8 cellular contexts compared by ENCODE assay signal in the genomic region with DNA sequence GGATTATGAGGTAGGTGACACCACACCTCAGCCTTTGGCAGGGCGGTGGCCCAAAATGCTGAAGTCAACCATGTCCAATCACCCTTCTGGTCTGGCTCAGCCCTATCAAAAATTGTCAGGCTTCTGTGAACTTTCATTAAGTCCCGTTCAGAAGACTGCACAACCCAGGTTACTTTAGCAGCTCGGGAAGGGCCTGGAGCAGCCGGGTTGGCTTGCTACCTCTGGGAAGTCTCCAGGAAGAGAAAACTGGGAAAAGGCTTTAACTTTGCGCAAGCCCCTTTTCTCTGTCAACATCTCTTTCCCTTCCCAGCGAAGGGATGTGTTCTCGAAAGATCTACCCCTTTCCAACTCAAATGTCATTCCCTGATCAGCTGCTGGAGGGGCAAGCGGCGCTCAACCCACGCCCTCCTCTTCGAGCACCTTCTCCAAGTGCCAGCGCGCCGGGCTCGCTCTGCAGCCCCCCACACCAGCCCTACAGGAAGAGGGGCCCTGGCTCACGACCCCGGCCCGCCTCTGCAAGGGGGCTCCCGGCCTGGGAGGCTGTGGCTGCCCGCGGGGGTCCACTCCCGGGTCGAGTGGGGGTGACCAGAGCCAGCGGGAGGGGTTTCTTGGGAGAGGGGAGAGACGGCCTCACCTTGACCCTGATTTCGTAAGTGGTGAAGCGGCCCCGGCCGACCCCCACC. TPM values are rescaled to one million over a fixed set of nuclear protein-coding genes. Genes with fewer than 3 reads are reported as not detected.
DNase-seq lines count a peak whose midpoint lies in the region; ATAC-seq and TF ChIP-seq lines count a peak whose summit lies in the region.

No MANE protein-coding gene starts in this region.

- no peaks in the 10 kb centered on the region for H3K9me3 ChIP-seq in iPS-15b (ENCODE audit: control insufficient read depth, insufficient read depth, low read length)
- H3K9me3 ChIP-seq in sigmoid colon: no peaks in the 10 kb centered on the region

- TF ChIP-seq POLR2A in sigmoid colon (IDR thresholded peaks at IDR 0.05): no peak

- H3K27ac ChIP-seq in brain microvascular endothelial cell: peak overlapping the region; percentile 83
- peak overlapping the region; percentile 93 to 96 (median 94) for H3K27ac ChIP-seq in sigmoid colon

- peak; percentile 5 for ATAC-seq in GM19324 (IDR thresholded peaks at IDR 0.05; ENCODE audit: low FRiP score, unreplicated experiment)

- peak overlapping the region; percentile 83 to 92 for H3K4me3 Mint-ChIP-seq in CD14-positive monocyte

- peak overlapping the region; percentile 80 for H3K9ac ChIP-seq in iPS-15b (ENCODE audit: low read depth, low read length)

- H3K27ac Mint-ChIP-seq in CD14-positive monocyte: peak overlapping the region; percentile 87 to 97 (median 93)

- H3K9me3 Mint-ChIP-seq in CD14-positive monocyte: no peaks in the 10 kb centered on the region

- H3K4me1 ChIP-seq in iPS-15b (ENCODE audit: control insufficient read depth, insufficient read depth, low read length): peaks cover 5% of the 10 kb centered on the region
- H3K4me1 ChIP-seq in sigmoid colon: peaks cover 3 to 38% (median 30%) of the 10 kb centered on the region in 4 donors

- H3K27me3 ChIP-seq in brain microvascular endothelial cell (replicated peaks) (no peaks in the 10 kb centered on the region), iPS-15b (ENCODE audit: control insufficient read depth, insufficient read depth, low read length) (no peaks in the 10 kb centered on the region), sigmoid colon (no peaks in the 10 kb centered on the region)

- in situ Hi-C loops in SK-MEL-5 (cut with HindIII; ENCODE audit: low pct_unique_long_range_greater_than_20kb, low sequenced_read_pairs): no loop called here
- in situ Hi-C loops in brain microvascular endothelial cell (cut with HindIII; ENCODE audit: low pct_ligation_motif_present, low sequenced_read_pairs): no loop called here

- H3K27me3 Mint-ChIP-seq in CD14-positive monocyte (ENCODE audit: low read depth in 3 of 3): peaks cover 0 to 3% (median 3%) of the 10 kb centered on the region in 3 donors

- DNase-seq in CD14-positive monocyte (ENCODE audit: low spot score) (peak; percentile 46), HK-2 (ENCODE audit: unreplicated experiment) (peak; percentile 41), SK-MEL-5 (ENCODE audit: low read depth, low spot score) (peak; percentile 25), brain microvascular endothelial cell (peak; percentile 16), sigmoid colon (peak; percentile 67), NCI-H510A (lab: John Stamatoyannopoulos, UW) (no peak)

- H3K4me3 ChIP-seq in brain microvascular endothelial cell (ENCODE audit: low read depth, low read length) (peak overlapping the region; percentile 95), iPS-15b (ENCODE audit: low read depth, low read length) (peak overlapping the region; percentile 74), sigmoid colon (peak overlapping the region; percentile 81 to 98 (median 91))

- no peaks in the 10 kb centered on the region for H3K36me3 ChIP-seq in brain microvascular endothelial cell (replicated peaks)
- no peaks in the 10 kb centered on the region for H3K36me3 ChIP-seq in iPS-15b (ENCODE audit: control insufficient read depth, insufficient read depth, low read length)
- no peaks in the 10 kb centered on the region for H3K36me3 ChIP-seq in sigmoid colon

- TF ChIP-seq CTCF in CD14-positive monocyte (IDR thresholded peaks at IDR 0.05) (no peak), brain microvascular endothelial cell (IDR thresholded peaks at IDR 0.05; ENCODE audit: low read depth, low read length, missing control alignments) (no peak), sigmoid colon (IDR thresholded peaks at IDR 0.05) (no peak)

- intact Hi-C loops in CD14-positive monocyte (cut with micrococcal nuclease) (loop anchor here in 1 of 2 donors (2.0 kb wide), 1 partner anchor 35 kb away; a partner anchor contains a TSS), sigmoid colon (cut with DNase I) (loop anchor here (2.0 to 10.0 kb wide), 4 partner anchors 125 to 835 kb away; a partner anchor contains a TSS)

- 1% methylated on average over 29 of the region's 29 CpGs for WGBS in sigmoid colon, 2 donors

- TF ChIP-seq EP300 in sigmoid colon (IDR thresholded peaks at IDR 0.05): no peak

- H3K4me1 Mint-ChIP-seq in CD14-positive monocyte: peaks cover 31% of the 10 kb centered on the region

- H3K36me3 Mint-ChIP-seq in CD14-positive monocyte: peaks cover 6 to 7% of the 10 kb centered on the region in 2 donors

RNA-seq across cellular contexts. Expression of a gene that starts 0.6 kb away (rescaled TPM):
- polyA plus RNA-seq in CD14-positive monocyte (100 to 1,000 TPM; 394 to 441 TPM), sigmoid colon (100 to 1,000 TPM; 135 to 242 (median 241) TPM)
- 174 and 189 TPM in 2 replicates for total RNA-seq in SK-MEL-5 (2014; rRNA removed; shearing (Covaris generic))
- 122 and 138 TPM in 2 replicates for polyA plus RNA-seq in SK-MEL-5 (2015; cell fraction: cytosol; rRNA removed)
- 24.4 and 25.4 TPM in 2 replicates for polyA plus RNA-seq in SK-MEL-5 (2015; cell fraction: nucleus; rRNA removed)
- 100 to 1,000 TPM; 160 to 221 (median 217) TPM for total RNA-seq in sigmoid colon

RNA-seq across cellular contexts. Expression of a gene that starts 34.6 kb away (rescaled TPM):
- polyA plus RNA-seq in CD14-positive monocyte: 1 to 10 TPM; 2.7 to 2.8 TPM
- total RNA-seq in SK-MEL-5 (2014; rRNA removed; shearing (Covaris generic)): 2.4 and 5.9 TPM in 2 replicates
- 2.2 and 3.3 TPM in 2 replicates for polyA plus RNA-seq in SK-MEL-5 (2015; cell fraction: cytosol; rRNA removed)
- 2.1 and 3.3 TPM in 2 replicates for polyA plus RNA-seq in SK-MEL-5 (2015; cell fraction: nucleus; rRNA removed)
- total RNA-seq in sigmoid colon: 1 to 10 TPM; 2.8 to 6.9 (median 3.5) TPM
- polyA plus RNA-seq in sigmoid colon: 1 to 10 TPM; 2.1 to 3.7 (median 3.0) TPM
